In genomic region chr11:15657264-15657663, GRCh38 we compare ENCODE assay signal across 5 cellular contexts.
"Had no signal": no experiment of that assay in that cellular context is flagged by ENCODE, and none has a peak within 500 bp of the region (broad histone marks: within the 10 kb centered on the region; RNA-seq: fewer than 3 reads in every experiment).

No MANE protein-coding gene starts in this region.

- ATAC-seq: GM23338 had no signal

- DNase-seq: H9, HCEC 1CT, IMR-90, KBM-7 had no signal

- H3K4me3 ChIP-seq: GM23338 had no signal

- H2AFZ ChIP-seq: GM23338 had no signal

- H3K4me2 ChIP-seq: GM23338 had no signal
